9 cellular contexts compared by ENCODE assay signal in the genomic region with DNA sequence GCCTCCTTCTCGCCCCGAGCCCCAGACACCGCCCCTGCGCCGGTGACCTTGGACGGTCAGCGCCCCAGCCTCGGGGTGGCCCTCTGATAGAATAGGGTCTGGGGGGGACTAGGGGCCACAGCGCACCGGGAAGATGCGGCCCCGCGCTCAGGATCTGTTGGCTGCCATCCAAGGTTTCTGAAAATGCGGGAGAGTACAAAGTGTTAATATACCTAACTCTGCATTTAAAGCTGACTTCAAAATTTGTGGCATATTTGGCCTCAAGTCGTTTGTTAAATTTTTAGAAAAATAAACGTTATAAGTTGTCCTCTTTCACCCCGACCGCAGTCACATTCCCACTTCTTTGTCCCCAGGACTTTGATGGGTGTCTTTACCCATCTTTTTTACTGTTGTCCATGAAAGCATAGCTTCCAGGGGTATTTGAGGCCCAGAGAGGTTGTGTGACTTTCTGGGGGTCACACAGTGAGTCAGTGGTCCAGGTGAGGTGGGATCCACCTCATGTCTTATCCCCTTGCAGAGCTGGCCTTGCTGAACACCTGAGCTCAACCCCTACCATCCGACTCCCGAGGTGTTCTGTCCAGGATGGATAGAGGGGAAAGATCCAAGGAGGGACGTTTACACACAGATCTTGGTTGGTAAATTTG. TPM values are rescaled to one million over a fixed set of nuclear protein-coding genes. Genes with fewer than 3 reads are reported as not detected.
A peak's percentile ranks its signal among the peaks of the same experiment; 100 is the strongest.
DNase-seq lines count a peak whose midpoint lies in the region; ATAC-seq and TF ChIP-seq lines count a peak whose summit lies in the region.
"Had no signal": no experiment of that assay in that cellular context is flagged by ENCODE, and none has a peak within 500 bp of the region (broad histone marks: within the 10 kb centered on the region; RNA-seq: fewer than 3 reads in every experiment).

No MANE protein-coding gene starts in this region.

- H4K20me1 ChIP-seq in SU-DHL-6 (ENCODE audit: low read depth, low read length): no peaks in the 10 kb centered on the region

- H3K27me3 ChIP-seq in SU-DHL-6 (ENCODE audit: low read length): no peaks in the 10 kb centered on the region
- H3K27me3 ChIP-seq in skeletal muscle satellite cell (ENCODE audit: control insufficient read depth, insufficient read depth, low read length): no peaks in the 10 kb centered on the region

- peak; percentile 4 for ATAC-seq in GM21367 (IDR thresholded peaks at IDR 0.05; ENCODE audit: unreplicated experiment)

- no peak for DNase-seq in fibroblast of villous mesenchyme (ENCODE audit: low read depth)
- DNase-seq in activated CD4-positive, CD25-positive, alpha-beta regulatory T cell treated with anti-CD3 and anti-CD28 coated beads, Interleukin-2, amount 50 U/mL, for 72 hours: no peak
- no peak for DNase-seq in H4 (ENCODE audit: low spot score)
- no peak for DNase-seq in NCI-H524 treated with DMSO at 0.1 percent for 48 hours (lab: John Stamatoyannopoulos, UW)
- no peak for DNase-seq in amniotic stem cell (lab: John Stamatoyannopoulos, UW)

- H3K4me1 ChIP-seq in skeletal muscle satellite cell (ENCODE audit: control insufficient read depth, insufficient read depth, low read length): peaks cover 12% of the 10 kb centered on the region

- peak overlapping the region; percentile 5 for H2AFZ ChIP-seq in SU-DHL-6 (ENCODE audit: low read depth, low read length, severe bottlenecking)

- H3K27ac ChIP-seq in SU-DHL-6 (ENCODE audit: low read depth, low read length): peak overlapping the region; percentile 84
- H3K27ac ChIP-seq: epithelial cell of prostate had no signal

- peaks cover 6% of the 10 kb centered on the region; the same call in 1 of the 2 replicates for H3K79me2 ChIP-seq in SU-DHL-6 (ENCODE audit: insufficient read depth, low read length)

- H3K9me3 ChIP-seq in SU-DHL-6 (ENCODE audit: insufficient read depth, low read length): no peaks in the 10 kb centered on the region
- H3K9me3 ChIP-seq in skeletal muscle satellite cell (replicated peaks; ENCODE audit: low read length): no peaks in the 10 kb centered on the region

- peaks cover 32% of the 10 kb centered on the region for H3F3A ChIP-seq in SU-DHL-6 (ENCODE audit: insufficient read depth)

- H3K9me2 ChIP-seq in SU-DHL-6 (replicated peaks; ENCODE audit: insufficient read depth, low read length): no peaks in the 10 kb centered on the region

- no peak for TF ChIP-seq CTCF in SU-DHL-6 (IDR thresholded peaks at IDR 0.05; ENCODE audit: insufficient read depth, low read length, poor library complexity, severe bottlenecking)
- TF ChIP-seq CTCF in fibroblast of villous mesenchyme (IDR thresholded peaks at IDR 0.05; ENCODE audit: insufficient read depth, low read depth, low read length): no peak

- H3K9ac ChIP-seq in SU-DHL-6 (ENCODE audit: low read length) (peak overlapping the region; percentile 89), skeletal muscle satellite cell (ENCODE audit: low read depth, low read length) (peak overlapping the region; percentile 75)

- H3K4me2 ChIP-seq in SU-DHL-6 (ENCODE audit: low read depth, low read length, poor library complexity, severe bottlenecking): peak overlapping the region; percentile 93
- H3K4me2 ChIP-seq in skeletal muscle satellite cell (ENCODE audit: low read length): peak overlapping the region; percentile 94

- H3K36me3 ChIP-seq in SU-DHL-6 (ENCODE audit: low read length) (no peaks in the 10 kb centered on the region), skeletal muscle satellite cell (ENCODE audit: insufficient read depth, low read length) (no peaks in the 10 kb centered on the region)

- peak overlapping the region; percentile 92 for H3K4me3 ChIP-seq in SU-DHL-6 (ENCODE audit: insufficient read depth, low read length, poor library complexity, severe bottlenecking)
- H3K4me3 ChIP-seq in fibroblast of villous mesenchyme (ENCODE audit: low read depth, low read length): peak overlapping the region; percentile 55
- H3K4me3 ChIP-seq in skeletal muscle satellite cell (ENCODE audit: low read length): peak overlapping the region; percentile 68

RNA-seq across cellular contexts. Expression of gene NT5M, which starts 0.8 kb away (rescaled TPM):
- total RNA-seq in fibroblast of villous mesenchyme: 1.3 TPM in 2 replicates
- 1.0 and 1.5 TPM in 2 replicates for total RNA-seq in skeletal muscle satellite cell (2012; rRNA removed)
- total RNA-seq in H4 (2014; rRNA removed; shearing (Covaris generic)): 1.4 and 2.1 TPM in 2 replicates

RNA-seq across cellular contexts. Expression of gene COPS3, which starts 22.9 kb away (rescaled TPM):
- 82.8 and 93.7 TPM in 2 replicates for total RNA-seq in fibroblast of villous mesenchyme
- total RNA-seq in skeletal muscle satellite cell (2012; rRNA removed): 105 and 109 TPM in 2 replicates
- total RNA-seq in H4 (2014; rRNA removed; shearing (Covaris generic)): 254 and 293 TPM in 2 replicates
